1 cellular context compared by ENCODE assay signal in the genomic region with DNA sequence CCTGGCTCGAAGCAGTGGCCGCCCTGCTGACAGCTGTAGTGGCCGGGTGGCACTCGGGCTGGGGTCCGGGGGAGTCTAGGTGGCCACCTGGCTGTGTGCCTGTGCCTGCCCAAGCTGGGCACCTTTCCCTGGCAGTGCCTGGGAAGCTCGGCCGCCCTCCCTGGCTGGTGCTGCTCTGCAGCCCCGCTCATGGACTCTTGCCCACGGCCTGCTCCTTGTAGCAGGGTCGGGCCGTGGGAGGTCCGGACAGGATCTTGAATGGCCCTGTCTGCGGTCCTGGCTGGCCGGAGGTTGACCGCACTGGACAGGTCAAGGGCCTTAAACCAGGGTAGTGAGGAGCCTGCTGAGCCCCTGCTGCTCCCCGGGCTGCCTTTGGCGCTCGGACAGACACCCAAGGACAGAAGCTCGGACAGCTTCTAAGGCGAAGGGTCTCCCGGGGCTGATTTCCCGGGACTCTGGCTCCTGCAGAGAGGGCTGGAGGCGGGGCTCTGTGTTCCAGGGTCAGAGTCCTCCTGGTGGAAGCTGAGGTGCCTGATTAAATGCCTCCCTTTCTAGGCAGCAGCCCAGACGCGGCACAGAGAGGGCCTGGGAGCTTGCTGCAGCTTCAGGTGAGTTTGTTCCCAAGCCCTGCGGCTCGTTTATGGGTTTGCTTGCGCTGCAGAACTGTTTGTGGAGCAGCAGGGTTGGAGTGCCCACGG.
TF ChIP-seq lines count a peak whose summit lies in the region.

No MANE protein-coding gene starts in this region.

TF ChIP-seq in HepG2, 621 proteins besides CTCF, POLR2A, EP300 and RAD21 (continued from another document and continues in another):
- peak; percentile 52; the same call in 1 of the 2 replicates for TF ChIP-seq ZFY (CRISPR knock-in tag; IDR thresholded peaks at IDR 0.05)
- no peak for TF ChIP-seq ZNF607 (CRISPR knock-in tag; IDR thresholded peaks at IDR 0.05; ENCODE audit: borderline replicate concordance)
- TF ChIP-seq ZNF225 (CRISPR knock-in tag; IDR thresholded peaks at IDR 0.05) = 0 out of 2 replicates have a peak, but pooled peaks have one; percentile 16
- no peak for TF ChIP-seq SNAI1 (CRISPR knock-in tag; IDR thresholded peaks at IDR 0.05; ENCODE audit: borderline replicate concordance)
- no peak for TF ChIP-seq MEF2D (CRISPR knock-in tag; IDR thresholded peaks at IDR 0.05)
- TF ChIP-seq ZNF333 (CRISPR knock-in tag; IDR thresholded peaks at IDR 0.05; ENCODE audit: borderline replicate concordance) = no peak
- TF ChIP-seq ZNF790 (CRISPR knock-in tag; IDR thresholded peaks at IDR 0.05; ENCODE audit: borderline replicate concordance) = no peak
- peak; percentile 53 for TF ChIP-seq HOXA3 (CRISPR knock-in tag; IDR thresholded peaks at IDR 0.05)
- TF ChIP-seq LRRFIP1 (CRISPR knock-in tag; conservative IDR thresholded peaks at IDR 0.05) = no peak
- TF ChIP-seq ISL2 (CRISPR knock-in tag; IDR thresholded peaks at IDR 0.05) = 0 out of 2 replicates have a peak, but pooled peaks have one; percentile 36
- 0 out of 2 replicates have a peak, but pooled peaks have one; percentile 37 for TF ChIP-seq KDM6A (CRISPR knock-in tag; IDR thresholded peaks at IDR 0.05; ENCODE audit: low read depth)
- TF ChIP-seq ZNF501 (CRISPR knock-in tag; IDR thresholded peaks at IDR 0.05) = peak; percentile 62; the same call in 1 of the 2 replicates
- TF ChIP-seq KLF16 (CRISPR knock-in tag; IDR thresholded peaks at IDR 0.05) = 0 out of 4 replicates have a peak, but pooled peaks of 1 of the 2 experiments have one; percentile 39
- TF ChIP-seq GFI1 (CRISPR knock-in tag; IDR thresholded peaks at IDR 0.05; ENCODE audit: borderline replicate concordance) = 0 out of 2 replicates have a peak, but pooled peaks have one; percentile 19
- peak; percentile 31; the same call in 1 of the 2 replicates for TF ChIP-seq NR2C2 (CRISPR knock-in tag; IDR thresholded peaks at IDR 0.05; ENCODE audit: borderline replicate concordance)
- TF ChIP-seq SMAD9 (CRISPR knock-in tag; IDR thresholded peaks at IDR 0.05) = no peak
- TF ChIP-seq MYPOP (CRISPR knock-in tag; IDR thresholded peaks at IDR 0.05) = 0 out of 2 replicates have a peak, but pooled peaks have one; percentile 42
- 0 out of 2 replicates have a peak, but pooled peaks have one; percentile 26 for TF ChIP-seq ZNF337 (CRISPR knock-in tag; IDR thresholded peaks at IDR 0.05; ENCODE audit: borderline replicate concordance, low read depth)
- TF ChIP-seq MATR3 (CRISPR knock-in tag; IDR thresholded peaks at IDR 0.05) = no peak
- TF ChIP-seq ELF3 (CRISPR knock-in tag; IDR thresholded peaks at IDR 0.05) = peak; percentile 31; the same call in 1 of the 2 replicates
- TF ChIP-seq SRSF4 (IDR thresholded peaks at IDR 0.05; ENCODE audit: low read depth, low read length, poor library complexity, severe bottlenecking) = no peak
- TF ChIP-seq, protein P1, sequence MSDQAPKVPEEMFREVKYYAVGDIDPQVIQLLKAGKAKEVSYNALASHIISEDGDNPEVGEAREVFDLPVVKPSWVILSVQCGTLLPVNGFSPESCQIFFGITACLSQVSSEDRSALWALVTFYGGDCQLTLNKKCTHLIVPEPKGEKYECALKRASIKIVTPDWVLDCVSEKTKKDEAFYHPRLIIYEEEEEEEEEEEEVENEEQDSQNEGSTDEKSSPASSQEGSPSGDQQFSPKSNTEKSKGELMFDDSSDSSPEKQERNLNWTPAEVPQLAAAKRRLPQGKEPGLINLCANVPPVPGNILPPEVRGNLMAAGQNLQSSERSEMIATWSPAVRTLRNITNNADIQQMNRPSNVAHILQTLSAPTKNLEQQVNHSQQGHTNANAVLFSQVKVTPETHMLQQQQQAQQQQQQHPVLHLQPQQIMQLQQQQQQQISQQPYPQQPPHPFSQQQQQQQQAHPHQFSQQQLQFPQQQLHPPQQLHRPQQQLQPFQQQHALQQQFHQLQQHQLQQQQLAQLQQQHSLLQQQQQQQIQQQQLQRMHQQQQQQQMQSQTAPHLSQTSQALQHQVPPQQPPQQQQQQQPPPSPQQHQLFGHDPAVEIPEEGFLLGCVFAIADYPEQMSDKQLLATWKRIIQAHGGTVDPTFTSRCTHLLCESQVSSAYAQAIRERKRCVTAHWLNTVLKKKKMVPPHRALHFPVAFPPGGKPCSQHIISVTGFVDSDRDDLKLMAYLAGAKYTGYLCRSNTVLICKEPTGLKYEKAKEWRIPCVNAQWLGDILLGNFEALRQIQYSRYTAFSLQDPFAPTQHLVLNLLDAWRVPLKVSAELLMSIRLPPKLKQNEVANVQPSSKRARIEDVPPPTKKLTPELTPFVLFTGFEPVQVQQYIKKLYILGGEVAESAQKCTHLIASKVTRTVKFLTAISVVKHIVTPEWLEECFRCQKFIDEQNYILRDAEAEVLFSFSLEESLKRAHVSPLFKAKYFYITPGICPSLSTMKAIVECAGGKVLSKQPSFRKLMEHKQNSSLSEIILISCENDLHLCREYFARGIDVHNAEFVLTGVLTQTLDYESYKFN (CRISPR knock-in tag; conservative IDR thresholded peaks at IDR 0.05) = peak; percentile 58
- no peak for TF ChIP-seq HNRNPK (IDR thresholded peaks at IDR 0.05; ENCODE audit: low read depth, low read length, poor library complexity, severe bottlenecking)
- peak; percentile 44; the same call in 1 of the 2 replicates for TF ChIP-seq MYC (CRISPR knock-in tag; IDR thresholded peaks at IDR 0.05; ENCODE audit: borderline replicate concordance)
- TF ChIP-seq, protein P2, sequence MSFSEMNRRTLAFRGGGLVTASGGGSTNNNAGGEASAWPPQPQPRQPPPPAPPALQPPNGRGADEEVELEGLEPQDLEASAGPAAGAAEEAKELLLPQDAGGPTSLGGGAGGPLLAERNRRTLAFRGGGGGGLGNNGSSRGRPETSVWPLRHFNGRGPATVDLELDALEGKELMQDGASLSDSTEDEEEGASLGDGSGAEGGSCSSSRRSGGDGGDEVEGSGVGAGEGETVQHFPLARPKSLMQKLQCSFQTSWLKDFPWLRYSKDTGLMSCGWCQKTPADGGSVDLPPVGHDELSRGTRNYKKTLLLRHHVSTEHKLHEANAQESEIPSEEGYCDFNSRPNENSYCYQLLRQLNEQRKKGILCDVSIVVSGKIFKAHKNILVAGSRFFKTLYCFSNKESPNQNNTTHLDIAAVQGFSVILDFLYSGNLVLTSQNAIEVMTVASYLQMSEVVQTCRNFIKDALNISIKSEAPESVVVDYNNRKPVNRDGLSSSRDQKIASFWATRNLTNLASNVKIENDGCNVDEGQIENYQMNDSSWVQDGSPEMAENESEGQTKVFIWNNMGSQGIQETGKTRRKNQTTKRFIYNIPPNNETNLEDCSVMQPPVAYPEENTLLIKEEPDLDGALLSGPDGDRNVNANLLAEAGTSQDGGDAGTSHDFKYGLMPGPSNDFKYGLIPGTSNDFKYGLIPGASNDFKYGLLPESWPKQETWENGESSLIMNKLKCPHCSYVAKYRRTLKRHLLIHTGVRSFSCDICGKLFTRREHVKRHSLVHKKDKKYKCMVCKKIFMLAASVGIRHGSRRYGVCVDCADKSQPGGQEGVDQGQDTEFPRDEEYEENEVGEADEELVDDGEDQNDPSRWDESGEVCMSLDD (CRISPR knock-in tag; IDR thresholded peaks at IDR 0.05; ENCODE audit: borderline replicate concordance) = 0 out of 2 replicates have a peak, but pooled peaks have one; percentile 20
- TF ChIP-seq KLF12 (CRISPR knock-in tag; IDR thresholded peaks at IDR 0.05; ENCODE audit: borderline replicate concordance) = 0 out of 2 replicates have a peak, but pooled peaks have one; percentile 39
- no peak for TF ChIP-seq PHB2 (IDR thresholded peaks at IDR 0.05; ENCODE audit: partially characterized antibody)
- no peak for TF ChIP-seq ZNF496 (CRISPR knock-in tag; IDR thresholded peaks at IDR 0.05; ENCODE audit: insufficient replicate concordance)
- TF ChIP-seq ZNF777 (CRISPR knock-in tag; IDR thresholded peaks at IDR 0.05) = 0 out of 2 replicates have a peak, but pooled peaks have one; percentile 58
- no peak for TF ChIP-seq LCORL (IDR thresholded peaks at IDR 0.05)
- peak; percentile 39 for TF ChIP-seq LCORL (CRISPR knock-in tag; IDR thresholded peaks at IDR 0.05)
- peak; percentile 12; the same call in 1 of the 2 replicates for TF ChIP-seq FUBP1 (CRISPR knock-in tag; IDR thresholded peaks at IDR 0.05; ENCODE audit: borderline replicate concordance)
- TF ChIP-seq GMEB1 (CRISPR knock-in tag; IDR thresholded peaks at IDR 0.05; ENCODE audit: borderline replicate concordance) = peak; percentile 47; the same call in 1 of the 2 replicates
- TF ChIP-seq CREB3 (CRISPR knock-in tag; IDR thresholded peaks at IDR 0.05) = 0 out of 2 replicates have a peak, but pooled peaks have one; percentile 60
- peak; percentile 40; the same call in 1 of the 2 replicates for TF ChIP-seq ZNF768 (CRISPR knock-in tag; IDR thresholded peaks at IDR 0.05)
- TF ChIP-seq SP1 (IDR thresholded peaks at IDR 0.05) = no peak
- TF ChIP-seq SP1 (CRISPR knock-in tag; IDR thresholded peaks at IDR 0.05) = peak; percentile 29; the same call in 1 of the 2 replicates
